21 cellular contexts compared by ENCODE assay signal in the genomic region with DNA sequence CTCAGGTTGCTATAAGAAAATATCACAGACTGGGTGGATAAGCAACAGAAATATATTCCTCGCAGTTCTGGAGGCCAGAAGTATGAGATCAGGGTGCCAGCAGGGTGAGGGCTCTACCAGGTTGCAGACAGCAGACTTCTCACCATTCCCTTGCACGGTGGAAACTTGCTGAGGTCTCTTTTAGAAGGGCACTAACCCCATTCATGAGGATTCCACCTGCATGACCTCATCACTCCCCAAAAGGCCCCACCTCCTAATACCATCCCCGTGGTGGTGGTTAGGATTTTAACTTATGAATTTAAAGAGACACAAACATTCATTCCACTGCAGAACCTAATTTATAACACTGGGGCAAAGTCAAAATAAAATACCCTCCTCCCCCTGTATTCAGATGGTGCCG.
"Had no signal": no experiment of that assay in that cellular context is flagged by ENCODE, and none has a peak within 500 bp of the region (broad histone marks: within the 10 kb centered on the region; RNA-seq: fewer than 3 reads in every experiment).

No MANE protein-coding gene starts in this region.

- H3K36me3 Mint-ChIP-seq: naive B cell; stimulated activated memory B cell treated with anti-CD40 and anti-IgM and Interleukin-4, amounts not matched to agents 10 μg/mL and 1 μg/mL and 100 μg/mL, for 72 hours had no signal

- H3K4me1 ChIP-seq: colonic mucosa, foreskin keratinocyte, parathyroid adenoma, psoas muscle, right lobe of liver, testis, upper lobe of right lung had no signal

- H3K79me2 ChIP-seq: parathyroid adenoma had no signal

- ATAC-seq: foreskin keratinocyte; left ventricle myocardium superior; right lobe of liver; stimulated activated memory B cell treated with anti-CD40 and anti-IgM and Interleukin-4, amounts not matched to agents 10 μg/mL and 1 μg/mL and 100 μg/mL, for 72 hours; stimulated activated naive CD8-positive, alpha-beta T cell treated with anti-CD3 and anti-CD28 coated beads, Interleukin-15, amount 100 ng/mL, for 72 hours; upper lobe of right lung had no signal

- H3K27me3 Mint-ChIP-seq: stimulated activated naive CD8-positive, alpha-beta T cell treated with anti-CD3 and anti-CD28 coated beads, Interleukin-15, amount 100 ng/mL, for 72 hours had no signal

- H3K4me3 ChIP-seq: colonic mucosa, lung, psoas muscle, right lobe of liver, testis, tibial nerve, upper lobe of right lung had no signal

- H3K27ac ChIP-seq: colonic mucosa, foreskin keratinocyte, parathyroid adenoma, psoas muscle, right lobe of liver, testis, tibial nerve, upper lobe of right lung had no signal

- H3K27me3 ChIP-seq: colonic mucosa, foreskin keratinocyte, right lobe of liver, testis, tibial nerve, upper lobe of right lung had no signal

- H3K4me3 Mint-ChIP-seq: naive B cell; nephron; stimulated activated memory B cell treated with anti-CD40 and anti-IgM and Interleukin-4, amounts not matched to agents 10 μg/mL and 1 μg/mL and 100 μg/mL, for 72 hours; stimulated activated naive CD8-positive, alpha-beta T cell treated with anti-CD3 and anti-CD28 coated beads, Interleukin-15, amount 100 ng/mL, for 72 hours had no signal

- DNase-seq: colonic mucosa; dermis blood vessel endothelial cell; foreskin keratinocyte; kidney; left cardiac atrium; left ventricle myocardium superior; mesenchymal stem cell; naive B cell; occipital lobe; psoas muscle; retina; right lobe of liver; stimulated activated CD4-positive, alpha-beta T cell treated with anti-CD3 and anti-CD28 coated beads, Interleukin-4, amount 100 ng/mL, for 24 hours; stimulated activated naive CD8-positive, alpha-beta T cell treated with anti-CD3 and anti-CD28 coated beads, Interleukin-15, amount 100 ng/mL, for 72 hours; testis; upper lobe of right lung had no signal

- H3K36me3 ChIP-seq: colonic mucosa, right lobe of liver, tibial nerve, upper lobe of right lung had no signal

- H2AFZ ChIP-seq: parathyroid adenoma had no signal

- H3K9me3 Mint-ChIP-seq: naive B cell; nephron; stimulated activated memory B cell treated with anti-CD40 and anti-IgM and Interleukin-4, amounts not matched to agents 10 μg/mL and 1 μg/mL and 100 μg/mL, for 72 hours; stimulated activated naive CD8-positive, alpha-beta T cell treated with anti-CD3 and anti-CD28 coated beads, Interleukin-15, amount 100 ng/mL, for 72 hours had no signal

- H3K4me1 Mint-ChIP-seq: naive B cell; stimulated activated memory B cell treated with anti-CD40 and anti-IgM and Interleukin-4, amounts not matched to agents 10 μg/mL and 1 μg/mL and 100 μg/mL, for 72 hours had no signal

- H3K9me3 ChIP-seq: colonic mucosa, psoas muscle, right lobe of liver, testis, tibial nerve, upper lobe of right lung had no signal

- H3K27ac Mint-ChIP-seq: stimulated activated memory B cell treated with anti-CD40 and anti-IgM and Interleukin-4, amounts not matched to agents 10 μg/mL and 1 μg/mL and 100 μg/mL, for 72 hours; stimulated activated naive CD8-positive, alpha-beta T cell treated with anti-CD3 and anti-CD28 coated beads, Interleukin-15, amount 100 ng/mL, for 72 hours had no signal
